Comparison of ENCODE assay signal across 9 cellular contexts in genomic region chr5:108858959-108859358, GRCh38.
DNase-seq lines count a peak whose midpoint lies in the region; ATAC-seq, FAIRE-seq and TF ChIP-seq lines count a peak whose summit lies in the region.
"Had no signal": no experiment of that assay in that cellular context is flagged by ENCODE, and none has a peak within 500 bp of the region (broad histone marks: within the 10 kb centered on the region; RNA-seq: fewer than 3 reads in every experiment).

No MANE protein-coding gene starts in this region.

- H3K27ac Mint-ChIP-seq in HFFc6 = peak overlapping the region; percentile 25; the same call in 1 of the 2 replicates
- H3K27ac Mint-ChIP-seq in activated naive CD4-positive, alpha-beta T cell treated with anti-CD3 and anti-CD28 coated beads, Interleukin-2, amount 50 U/mL, for 72 hours = no peak overlapping the region

- H3K9me3 ChIP-seq in Karpas-422 (ENCODE audit: low read length) = no peaks in the 10 kb centered on the region

- ATAC-seq in activated naive CD4-positive, alpha-beta T cell treated with anti-CD3 and anti-CD28 coated beads, Interleukin-2, amount 50 U/mL, for 72 hours = no peak

- peaks cover 8% of the 10 kb centered on the region; the same call in 1 of the 2 replicates for H3K36me3 Mint-ChIP-seq in HFFc6 (ENCODE audit: low read depth)
- no peaks in the 10 kb centered on the region for H3K36me3 Mint-ChIP-seq in activated naive CD4-positive, alpha-beta T cell treated with anti-CD3 and anti-CD28 coated beads, Interleukin-2, amount 50 U/mL, for 72 hours

- no peaks in the 10 kb centered on the region for H3K9me2 ChIP-seq in Karpas-422 (replicated peaks; ENCODE audit: insufficient read depth, low read length)

- peak; percentile 86 for FAIRE-seq in GM18507 (lab: Jason Lieb, UNC)
- FAIRE-seq: TTC549 had no signal

- no peaks in the 10 kb centered on the region for H3K27me3 Mint-ChIP-seq in HFFc6 (ENCODE audit: insufficient read depth)

- H3K79me2 ChIP-seq in Karpas-422 (ENCODE audit: low read length) = no peaks in the 10 kb centered on the region

- H2AFZ ChIP-seq in Karpas-422 (ENCODE audit: low read length) = no peak overlapping the region

- no peaks in the 10 kb centered on the region for H3K36me3 ChIP-seq in Karpas-422 (ENCODE audit: insufficient read depth, low read length)

- H3K9ac ChIP-seq in Karpas-422 (ENCODE audit: low read length) = no peak overlapping the region

- H3K4me3 ChIP-seq in Karpas-422 (ENCODE audit: low read length) = no peak overlapping the region
- no peak overlapping the region for H3K4me3 ChIP-seq in fibroblast of mammary gland (ENCODE audit: control insufficient read depth, low read depth, low read length)

- no peaks in the 10 kb centered on the region for H3K9me3 Mint-ChIP-seq in HFFc6
- no peaks in the 10 kb centered on the region for H3K9me3 Mint-ChIP-seq in activated naive CD4-positive, alpha-beta T cell treated with anti-CD3 and anti-CD28 coated beads, Interleukin-2, amount 50 U/mL, for 72 hours

- H3K27ac ChIP-seq in Karpas-422 (ENCODE audit: low read length) = no peak overlapping the region

- no peaks in the 10 kb centered on the region for H4K20me1 ChIP-seq in Karpas-422 (ENCODE audit: insufficient read depth, low read depth, low read length)

- peak overlapping the region; percentile 27 for H3K4me2 ChIP-seq in Karpas-422 (ENCODE audit: low read depth, low read length, poor library complexity, severe bottlenecking)

- no peaks in the 10 kb centered on the region for H3K27me3 ChIP-seq in Karpas-422 (ENCODE audit: low read length)

- H3K4me1 ChIP-seq in Karpas-422 (ENCODE audit: low read length) = peaks cover 8% of the 10 kb centered on the region

- TF ChIP-seq CTCF in HFFc6 (IDR thresholded peaks at IDR 0.05) (no peak), fibroblast of mammary gland (conservative IDR thresholded peaks at IDR 0.05; ENCODE audit: control insufficient read depth, insufficient read depth, low read depth, low read length) (no peak)

- DNase-seq in GM18507 (ENCODE audit: extremely low spot score, insufficient read length, low read depth) (peak; percentile 23), HFFc6 (no peak), Karpas-422 (peak; percentile 70), fibroblast of mammary gland (ENCODE audit: low read depth) (peak; percentile 57), NCI-H1105 treated with DMSO at 0.1 percent for 48 hours (lab: John Stamatoyannopoulos, UW) (no peak), NCI-H345 treated with DMSO at 0.1 percent for 48 hours (lab: John Stamatoyannopoulos, UW; ENCODE audit: unreplicated experiment) (no peak), NCI-H1092 treated with DMSO at 0.1 percent for 48 hours (lab: John Stamatoyannopoulos, UW) (no peak)
- no peak for DNase-seq in activated naive CD4-positive, alpha-beta T cell treated with anti-CD3 and anti-CD28 coated beads, Interleukin-2, amount 50 U/mL, for 72 hours (ENCODE audit: low spot score in 2 of 2)

- peak overlapping the region; percentile 42; the same call in 1 of the 2 replicates for H3K4me3 Mint-ChIP-seq in HFFc6

- H3K4me1 Mint-ChIP-seq in HFFc6 (ENCODE audit: low read depth) = peaks cover 17% of the 10 kb centered on the region

Comparison
In these comparisons a context has a peak if more than half of its experiments do, and no peak if none do; other contexts are left out.
1. DNase-seq: peak in GM18507 (single experiment), Karpas-422 (single experiment) and fibroblast of mammary gland (single experiment); none in HFFc6 (single experiment), NCI-H1105 treated with DMSO at 0.1 percent for 48 hours (single experiment), activated naive CD4-positive, alpha-beta T cell treated with anti-CD3 and anti-CD28 coated beads, Interleukin-2, amount 50 U/mL, for 72 hours (0 of 2), NCI-H345 treated with DMSO at 0.1 percent for 48 hours (single experiment) and NCI-H1092 treated with DMSO at 0.1 percent for 48 hours (single experiment).